8 cellular contexts compared by ENCODE assay signal in the genomic region with DNA sequence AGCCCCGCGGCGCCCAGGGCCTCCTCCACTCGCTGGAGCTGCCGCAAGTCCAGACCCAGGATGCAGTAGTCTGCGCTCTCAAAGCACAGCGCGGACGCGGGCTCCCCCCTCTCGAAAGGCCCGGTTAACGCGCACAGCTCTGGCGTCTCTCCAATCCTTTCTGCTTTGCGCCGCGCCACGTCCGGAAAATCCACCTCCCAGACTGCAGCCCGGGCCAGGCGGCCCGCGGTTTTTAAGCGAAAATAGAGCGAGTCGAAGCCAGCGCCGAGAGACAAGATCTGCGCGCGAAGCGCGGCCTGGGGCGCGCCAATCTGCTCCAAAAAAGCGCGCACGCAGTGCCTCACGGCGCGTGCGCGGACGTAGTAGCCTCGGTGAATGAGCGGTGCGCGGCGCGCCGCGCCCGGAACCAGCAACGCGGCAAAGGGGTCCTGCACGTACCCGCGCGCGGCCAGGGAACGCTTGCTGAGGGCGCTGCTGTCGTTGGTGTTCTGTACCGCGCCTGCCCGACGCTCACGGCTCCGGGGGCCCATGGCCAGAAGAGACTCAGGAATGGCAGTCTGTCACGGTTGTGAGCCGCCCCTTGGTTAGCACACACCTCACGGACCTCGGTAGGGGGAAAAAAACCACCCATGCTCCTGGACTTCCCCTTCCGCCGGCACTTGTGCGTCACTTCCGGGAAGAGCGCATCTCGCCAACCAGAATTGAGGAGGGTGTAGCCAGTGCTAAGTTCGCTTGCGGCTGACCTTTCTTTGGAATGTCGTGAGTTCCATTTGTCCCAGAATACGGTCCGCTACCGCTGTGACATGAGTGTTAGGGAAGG. TPM values are rescaled to one million over a fixed set of nuclear protein-coding genes. Genes with fewer than 3 reads are reported as not detected.
DNase-seq lines count a peak whose midpoint lies in the region; ATAC-seq, FAIRE-seq and TF ChIP-seq lines count a peak whose summit lies in the region.

A gene with protein sequence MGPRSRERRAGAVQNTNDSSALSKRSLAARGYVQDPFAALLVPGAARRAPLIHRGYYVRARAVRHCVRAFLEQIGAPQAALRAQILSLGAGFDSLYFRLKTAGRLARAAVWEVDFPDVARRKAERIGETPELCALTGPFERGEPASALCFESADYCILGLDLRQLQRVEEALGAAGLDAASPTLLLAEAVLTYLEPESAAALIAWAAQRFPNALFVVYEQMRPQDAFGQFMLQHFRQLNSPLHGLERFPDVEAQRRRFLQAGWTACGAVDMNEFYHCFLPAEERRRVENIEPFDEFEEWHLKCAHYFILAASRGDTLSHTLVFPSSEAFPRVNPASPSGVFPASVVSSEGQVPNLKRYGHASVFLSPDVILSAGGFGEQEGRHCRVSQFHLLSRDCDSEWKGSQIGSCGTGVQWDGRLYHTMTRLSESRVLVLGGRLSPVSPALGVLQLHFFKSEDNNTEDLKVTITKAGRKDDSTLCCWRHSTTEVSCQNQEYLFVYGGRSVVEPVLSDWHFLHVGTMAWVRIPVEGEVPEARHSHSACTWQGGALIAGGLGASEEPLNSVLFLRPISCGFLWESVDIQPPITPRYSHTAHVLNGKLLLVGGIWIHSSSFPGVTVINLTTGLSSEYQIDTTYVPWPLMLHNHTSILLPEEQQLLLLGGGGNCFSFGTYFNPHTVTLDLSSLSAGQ (minus strand): TSS at position 614 of the 820 bp plus-strand sequence. CDS start 84 bp downstream, at position 530.

- TF ChIP-seq RAD21 in A549 (conservative IDR thresholded peaks at IDR 0.05 in 1 of 2, IDR thresholded peaks at IDR 0.05 in 1 of 2), result no peak

- no peak for FAIRE-seq in A549 (lab: Jason Lieb, UNC)

- peak; percentile 75 to 93 for DNase-seq in A549 (ENCODE audit: low read depth in 1 of 2, low spot score in 1 of 2)
- peak; percentile 57 for DNase-seq in NCI-H2196 treated with DMSO at 0.1 percent for 48 hours (lab: John Stamatoyannopoulos, UW; ENCODE audit: unreplicated experiment)
- peak; percentile 86 to 98 for DNase-seq in T47D (ENCODE audit: low read depth in 1 of 2, low spot score in 1 of 2)

- no peak for TF ChIP-seq CTCF in A549 (IDR thresholded peaks at IDR 0.05)
- no peak for TF ChIP-seq CTCF in VCaP (conservative IDR thresholded peaks at IDR 0.05)

- peak within 1 kb of the TSS; percentile 80 for H3K9ac ChIP-seq in iPS-18a (ENCODE audit: low read length)
- H3K9ac ChIP-seq in skeletal muscle satellite cell (ENCODE audit: low read depth, low read length), result peak within 1 kb of the TSS; percentile 88

- peaks cover 15% of the 10 kb centered on the region; the same call in 1 of the 3 replicates for H3K4me1 ChIP-seq in A549
- H3K4me1 ChIP-seq in iPS-18a (ENCODE audit: control insufficient read depth, low read depth, low read length), result peaks cover 9% of the 10 kb centered on the region
- peaks cover 18% of the 10 kb centered on the region for H3K4me1 ChIP-seq in skeletal muscle satellite cell (ENCODE audit: control insufficient read depth, insufficient read depth, low read length)

- no peak for TF ChIP-seq EP300 in A549 (IDR thresholded peaks at IDR 0.05)

- CTCF ChIA-PET in A549 (lab: Yijun Ruan, JAX), result no interaction called here

- POLR2A ChIA-PET in A549 (lab: Yijun Ruan, JAX), result no interaction called here

- ATAC-seq in A549, result peak; percentile 98 to 99
- peak; percentile 90 for ATAC-seq in GM18867 (IDR thresholded peaks at IDR 0.05; ENCODE audit: unreplicated experiment)
- ATAC-seq in HG03103 (IDR thresholded peaks at IDR 0.05; ENCODE audit: low read depth, unreplicated experiment), result peak; percentile 67

- no peaks in the 10 kb centered on the region for H3K9me3 ChIP-seq in A549
- no peaks in the 10 kb centered on the region for H3K9me3 ChIP-seq in iPS-18a (ENCODE audit: control insufficient read depth, low read depth, low read length)
- no peaks in the 10 kb centered on the region for H3K9me3 ChIP-seq in skeletal muscle satellite cell (replicated peaks; ENCODE audit: low read length)

- H3K27ac ChIP-seq in A549 (peak within 1 kb of the TSS; percentile 90 to 91), VCaP (peak within 1 kb of the TSS; percentile 80), iPS-18a (ENCODE audit: low read length) (peak within 1 kb of the TSS; percentile 17)

- peak; percentile 70 for TF ChIP-seq POLR2A in A549 (IDR thresholded peaks at IDR 0.05; ENCODE audit: low read length)

- in situ Hi-C loops in T47D (cut with HindIII; ENCODE audit: low pct_unique_long_range_greater_than_20kb, low sequenced_read_pairs), result no loop called here

- H3K27me3 ChIP-seq in iPS-18a (ENCODE audit: control insufficient read depth, insufficient read depth, low read length) (no peaks in the 10 kb centered on the region), skeletal muscle satellite cell (ENCODE audit: control insufficient read depth, insufficient read depth, low read length) (no peaks in the 10 kb centered on the region)

- 2% methylated on average over 32 of the region's 86 CpGs for WGBS in A549 (ENCODE audit: missing lambda C conversion rate)

- H3K36me3 ChIP-seq in iPS-18a (ENCODE audit: control insufficient read depth, low read depth, low read length) (peaks cover 6% of the 10 kb centered on the region), skeletal muscle satellite cell (ENCODE audit: insufficient read depth, low read length) (peaks cover 10% of the 10 kb centered on the region)

- H3K4me2 ChIP-seq in A549, result peak within 1 kb of the TSS; percentile 95
- H3K4me2 ChIP-seq in skeletal muscle satellite cell (ENCODE audit: low read length), result peak within 1 kb of the TSS; percentile 100

- H3K4me3 ChIP-seq in A549 (peak within 1 kb of the TSS; percentile 77), iPS-18a (ENCODE audit: low read length) (peak within 1 kb of the TSS; percentile 90), skeletal muscle satellite cell (ENCODE audit: low read length) (peak within 1 kb of the TSS; percentile 93)

TF ChIP-seq in A549, 52 proteins besides CTCF, POLR2A, EP300 and RAD21:
- TF ChIP-seq CEBPB (IDR thresholded peaks at IDR 0.05) (no peak), BHLHE40 (IDR thresholded peaks at IDR 0.05; ENCODE audit: low read depth, low read length) (no peak), HOXB5 (CRISPR knock-in tag; IDR thresholded peaks at IDR 0.05) (0 out of 2 replicates have a peak, but pooled peaks have one; percentile 47), KDM1A (IDR thresholded peaks at IDR 0.05; ENCODE audit: low read depth) (no peak), FOSL2 (IDR thresholded peaks at IDR 0.05) (no peak), FOSL2 (CRISPR knock-in tag; IDR thresholded peaks at IDR 0.05) (no peak), PHF8 (IDR thresholded peaks at IDR 0.05; ENCODE audit: borderline replicate concordance, low read depth) (peak; percentile 62), JUN (IDR thresholded peaks at IDR 0.05) (peak; percentile 63 to 84), MYC (IDR thresholded peaks at IDR 0.05; ENCODE audit: borderline replicate concordance, low read length) (peak; percentile 18; the same call in 1 of the 2 replicates), HOXA7 (CRISPR knock-in tag; IDR thresholded peaks at IDR 0.05) (no peak), JUNB (IDR thresholded peaks at IDR 0.05) (no peak), ZFP36 (IDR thresholded peaks at IDR 0.05; ENCODE audit: borderline replicate concordance, partially characterized antibody) (no peak), HOXB13 (CRISPR knock-in tag; IDR thresholded peaks at IDR 0.05; ENCODE audit: low read depth) (0 out of 2 replicates have a peak, but pooled peaks have one; percentile 16), EHMT2 (IDR thresholded peaks at IDR 0.05; ENCODE audit: low read depth) (no peak), ZC3H11A (IDR thresholded peaks at IDR 0.05) (no peak)
- TF ChIP-seq, protein P1, sequence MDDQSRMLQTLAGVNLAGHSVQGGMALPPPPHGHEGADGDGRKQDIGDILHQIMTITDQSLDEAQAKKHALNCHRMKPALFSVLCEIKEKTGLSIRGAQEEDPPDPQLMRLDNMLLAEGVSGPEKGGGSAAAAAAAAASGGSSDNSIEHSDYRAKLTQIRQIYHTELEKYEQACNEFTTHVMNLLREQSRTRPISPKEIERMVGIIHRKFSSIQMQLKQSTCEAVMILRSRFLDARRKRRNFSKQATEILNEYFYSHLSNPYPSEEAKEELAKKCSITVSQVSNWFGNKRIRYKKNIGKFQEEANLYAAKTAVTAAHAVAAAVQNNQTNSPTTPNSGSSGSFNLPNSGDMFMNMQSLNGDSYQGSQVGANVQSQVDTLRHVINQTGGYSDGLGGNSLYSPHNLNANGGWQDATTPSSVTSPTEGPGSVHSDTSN (IDR thresholded peaks at IDR 0.05), result no peak
- TF ChIP-seq, protein P2, sequence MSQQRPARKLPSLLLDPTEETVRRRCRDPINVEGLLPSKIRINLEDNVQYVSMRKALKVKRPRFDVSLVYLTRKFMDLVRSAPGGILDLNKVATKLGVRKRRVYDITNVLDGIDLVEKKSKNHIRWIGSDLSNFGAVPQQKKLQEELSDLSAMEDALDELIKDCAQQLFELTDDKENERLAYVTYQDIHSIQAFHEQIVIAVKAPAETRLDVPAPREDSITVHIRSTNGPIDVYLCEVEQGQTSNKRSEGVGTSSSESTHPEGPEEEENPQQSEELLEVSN (IDR thresholded peaks at IDR 0.05; ENCODE audit: borderline replicate concordance, low read depth), result peak; percentile 96
- TF ChIP-seq, protein P3, sequence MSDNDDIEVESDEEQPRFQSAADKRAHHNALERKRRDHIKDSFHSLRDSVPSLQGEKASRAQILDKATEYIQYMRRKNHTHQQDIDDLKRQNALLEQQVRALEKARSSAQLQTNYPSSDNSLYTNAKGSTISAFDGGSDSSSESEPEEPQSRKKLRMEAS (IDR thresholded peaks at IDR 0.05), result peak; percentile 89

RNA-seq across cellular contexts. Expression of the gene that starts here (rescaled TPM):
- polyA plus RNA-seq in A549 (2011; rRNA removed) (9.7 and 12.8 TPM in 2 replicates), A549 (2017; fragmentation: RNase III; extraction: RNeasy Plus Mini Kit Qiagen cat#74134 plus additional on column Dnase treatment) (5.9 to 8.3 TPM (median 7.5 TPM) in 3 replicates)
- polyA plus RNA-seq in A549 (2012; cell fraction: cytosol; rRNA removed), result 2.5 and 3.3 TPM in 2 replicates
- 2.6 and 3.9 TPM in 2 replicates for polyA plus RNA-seq in A549 (2012; cell fraction: nucleus; rRNA removed)
- polyA minus RNA-seq in A549 (2011; rRNA and poly(A)+ RNA removed), result 10.6 and 14.0 TPM in 2 replicates
- total RNA-seq in skeletal muscle satellite cell (2012; rRNA removed), result 5.3 and 8.1 TPM in 2 replicates

Comparison
In these comparisons a context has a peak if more than half of its experiments do, and no peak if none do; other contexts are left out.
1. Peak in every context shown above with its lines: DNase-seq, ATAC-seq, H3K4me3 ChIP-seq and H3K27ac ChIP-seq.
2. H3K27ac ChIP-seq: peak in every context shown above with its lines; median percentile 90 in A549; 80 in VCaP; 17 in iPS-18a.